35 cellular contexts compared by ENCODE assay signal in the genomic region with DNA sequence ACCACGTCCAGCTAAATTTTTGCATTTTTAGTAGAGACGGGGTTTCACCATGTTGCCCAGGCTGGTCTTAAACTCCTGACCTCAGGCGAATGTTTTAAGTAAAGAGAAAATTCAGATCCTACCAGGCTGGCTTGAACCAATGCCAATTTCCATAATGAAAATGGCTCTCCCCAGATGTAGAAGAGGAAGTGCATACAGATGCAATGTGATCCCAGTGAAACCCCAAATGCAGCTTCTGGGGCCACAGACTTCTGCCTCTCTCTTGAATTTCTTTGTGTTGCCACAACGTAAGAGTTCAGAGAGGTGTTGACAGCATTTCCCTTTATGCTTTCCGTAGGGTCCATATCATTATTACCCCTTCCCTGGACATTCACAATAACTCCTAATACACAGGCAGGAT.
"Had no signal": no experiment of that assay in that cellular context is flagged by ENCODE, and none has a peak within 500 bp of the region (broad histone marks: within the 10 kb centered on the region; RNA-seq: fewer than 3 reads in every experiment).

No MANE protein-coding gene starts in this region.

- ATAC-seq: activated CD8-positive, alpha-beta T cell treated with anti-CD3 and anti-CD28 coated beads for 36 hours; activated naive CD8-positive, alpha-beta T cell treated with anti-CD3 and anti-CD28 coated beads, Interleukin-2, amount 50 U/mL, for 24 hours had no signal

- H3K36me3 Mint-ChIP-seq: activated CD4-positive, alpha-beta memory T cell treated with anti-CD3 and anti-CD28 coated beads for 36 hours; activated naive CD4-positive, alpha-beta T cell treated with anti-CD3 and anti-CD28 coated beads, Interleukin-2, amount 10 ng/mL, durations not matched to agents 7 days and 5 days; activated naive CD4-positive, alpha-beta T cell treated with anti-CD3 and anti-CD28 coated beads, Interleukin-2, amount 50 U/mL, for 24 hours; activated naive CD8-positive, alpha-beta T cell; activated naive CD8-positive, alpha-beta T cell treated with anti-CD3 and anti-CD28 coated beads, Interleukin-2, amount 10 ng/mL, durations not matched to agents 7 days and 5 days; brain had no signal

- H3K4me1 ChIP-seq: ascending aorta had no signal

- H3K9me3 Mint-ChIP-seq: activated B cell treated with CpG ODN at 0.5 μM for 24 hours; activated CD4-positive, alpha-beta memory T cell treated with anti-CD3 and anti-CD28 coated beads for 36 hours; activated CD4-positive, alpha-beta T cell treated with anti-CD3 and anti-CD28 coated beads, Interleukin-2, amount 10 ng/mL, durations not matched to agents 24 days and 14 days; activated CD8-positive, alpha-beta T cell treated with anti-CD3 and anti-CD28 coated beads for 36 hours; activated naive CD4-positive, alpha-beta T cell treated with anti-CD3 and anti-CD28 coated beads, Interleukin-2, amount 10 ng/mL, durations not matched to agents 7 days and 5 days; activated naive CD4-positive, alpha-beta T cell treated with anti-CD3 and anti-CD28 coated beads, Interleukin-2, amount 50 U/mL, for 24 hours; activated naive CD8-positive, alpha-beta T cell treated with anti-CD3 and anti-CD28 coated beads, Interleukin-2, amount 10 ng/mL, durations not matched to agents 7 days and 5 days; activated naive CD8-positive, alpha-beta T cell treated with anti-CD3 and anti-CD28 coated beads, Interleukin-2, amount 50 U/mL, for 24 hours; activated T-helper 2 cell treated with anti-CD3 and anti-CD28 coated beads, Interferon-gamma antibody, Interleukin-2, Interleukin-4, amounts not matched to agents 10 μg/mL and 5 μg/mL and 100 μg/mL, durations not matched to agents 14 hours and 24 hours and 36 hours; central memory CD8-positive, alpha-beta T cell; T-helper 1 cell treated with Interleukin-12 subunit alpha and Interleukin-12 subunit beta and Interleukin-4 antibody, amounts not matched to agents 30 μg/mL and 1 μg/mL, for 36 hours; T-helper 2 cell treated with Interferon-gamma antibody and Interleukin-4, amounts not matched to agents 5 μg/mL and 100 μg/mL, for 36 hours had no signal

- H3K4me3 Mint-ChIP-seq: activated B cell treated with CpG ODN at 0.5 μM for 24 hours; activated CD4-positive, alpha-beta memory T cell treated with anti-CD3 and anti-CD28 coated beads for 36 hours; activated CD4-positive, alpha-beta T cell treated with anti-CD3 and anti-CD28 coated beads, Interleukin-2, amount 10 ng/mL, durations not matched to agents 24 days and 14 days; activated CD8-positive, alpha-beta T cell treated with anti-CD3 and anti-CD28 coated beads for 36 hours; activated naive CD4-positive, alpha-beta T cell treated with anti-CD3 and anti-CD28 coated beads, Interleukin-2, amount 10 ng/mL, durations not matched to agents 7 days and 5 days; activated naive CD4-positive, alpha-beta T cell treated with anti-CD3 and anti-CD28 coated beads, Interleukin-2, amount 50 U/mL, for 24 hours; activated naive CD8-positive, alpha-beta T cell; activated naive CD8-positive, alpha-beta T cell treated with anti-CD3 and anti-CD28 coated beads, Interleukin-2, amount 10 ng/mL, durations not matched to agents 7 days and 5 days; activated naive CD8-positive, alpha-beta T cell treated with anti-CD3 and anti-CD28 coated beads, Interleukin-2, amount 50 U/mL, for 24 hours; brain; central memory CD8-positive, alpha-beta T cell; T-helper 1 cell treated with Interleukin-12 subunit alpha and Interleukin-12 subunit beta and Interleukin-4 antibody, amounts not matched to agents 30 μg/mL and 1 μg/mL, for 36 hours; T-helper 2 cell treated with Interferon-gamma antibody and Interleukin-4, amounts not matched to agents 5 μg/mL and 100 μg/mL, for 36 hours had no signal

- H3K4me3 ChIP-seq: ascending aorta, cardiac muscle cell had no signal

- H3K27ac ChIP-seq: ascending aorta, cardiac muscle cell, VCaP had no signal

- H3K36me3 ChIP-seq: ascending aorta, cardiac muscle cell had no signal

- H3K9me3 ChIP-seq: ascending aorta had no signal

- DNase-seq: activated B cell treated with CpG ODN at 0.5 μM for 24 hours; activated CD4-positive, alpha-beta memory T cell treated with anti-CD3 and anti-CD28 coated beads for 36 hours; activated CD4-positive, alpha-beta T cell treated with anti-CD3 and anti-CD28 coated beads for 4 hours; activated CD4-positive, alpha-beta T cell treated with anti-CD3 and anti-CD28 coated beads, Interleukin-2, amount 10 ng/mL, durations not matched to agents 24 days and 14 days; activated CD4-positive, alpha-beta T cell treated with anti-CD3 and anti-CD28 coated beads, Interleukin-2, amount 50 U/mL, for 1 hour; activated CD4-positive, alpha-beta T cell treated with anti-CD3 and anti-CD28 coated beads, Interleukin-2, amount 50 U/mL, for 4 hours; activated CD4-positive, CD25-positive, alpha-beta regulatory T cell treated with anti-CD3 and anti-CD28 coated beads, Interleukin-2, amount 50 U/mL, for 72 hours; activated CD8-positive, alpha-beta memory T cell treated with anti-CD3 and anti-CD28 coated beads, Interleukin-2, amount 50 U/mL, for 4 hours; activated CD8-positive, alpha-beta T cell treated with anti-CD3 and anti-CD28 coated beads for 36 hours; activated effector memory CD4-positive, alpha-beta T cell treated with Interleukin-2 at 50 U/mL for 16 hours; activated gamma-delta T cell; activated naive CD4-positive, alpha-beta T cell treated with anti-CD3 and anti-CD28 coated beads, Interleukin-2, amount 10 ng/mL, durations not matched to agents 7 days and 5 days; activated naive CD4-positive, alpha-beta T cell treated with Interleukin-2 at 50 U/mL for 16 hours; activated naive CD8-positive, alpha-beta T cell treated with anti-CD3 and anti-CD28 coated beads, Interleukin-2, amount 10 ng/mL, durations not matched to agents 7 days and 5 days; activated naive CD8-positive, alpha-beta T cell treated with anti-CD3 and anti-CD28 coated beads, Interleukin-2, amount 50 U/mL, for 24 hours; activated T-cell treated with anti-CD3 and anti-CD28 coated beads for 4 hours; activated T-cell treated with anti-CD3 and anti-CD28 coated beads, Interleukin-2, amount 50 U/mL, for 1 hour; activated T-cell treated with anti-CD3 and anti-CD28 coated beads, Interleukin-2, amount 50 U/mL, for 48 hours; amygdala; anterior cingulate cortex; caudate nucleus; cerebellar nuclear complex; T-helper 1 cell; T-helper 2 cell; T-helper 9 cell had no signal

- H3K4me1 Mint-ChIP-seq: activated B cell treated with CpG ODN at 0.5 μM for 24 hours; activated CD4-positive, alpha-beta T cell treated with anti-CD3 and anti-CD28 coated beads, Interleukin-2, amount 10 ng/mL, durations not matched to agents 24 days and 14 days; activated naive CD4-positive, alpha-beta T cell treated with anti-CD3 and anti-CD28 coated beads, Interleukin-2, amount 10 ng/mL, durations not matched to agents 7 days and 5 days; activated naive CD4-positive, alpha-beta T cell treated with anti-CD3 and anti-CD28 coated beads, Interleukin-2, amount 50 U/mL, for 24 hours; activated naive CD8-positive, alpha-beta T cell treated with anti-CD3 and anti-CD28 coated beads, Interleukin-2, amount 10 ng/mL, durations not matched to agents 7 days and 5 days; activated naive CD8-positive, alpha-beta T cell treated with anti-CD3 and anti-CD28 coated beads, Interleukin-2, amount 50 U/mL, for 24 hours; brain; central memory CD8-positive, alpha-beta T cell had no signal

- H3K27me3 ChIP-seq: ascending aorta, cardiac muscle cell had no signal
